Comparison of ENCODE assay signal across 15 cellular contexts in the genomic region with DNA sequence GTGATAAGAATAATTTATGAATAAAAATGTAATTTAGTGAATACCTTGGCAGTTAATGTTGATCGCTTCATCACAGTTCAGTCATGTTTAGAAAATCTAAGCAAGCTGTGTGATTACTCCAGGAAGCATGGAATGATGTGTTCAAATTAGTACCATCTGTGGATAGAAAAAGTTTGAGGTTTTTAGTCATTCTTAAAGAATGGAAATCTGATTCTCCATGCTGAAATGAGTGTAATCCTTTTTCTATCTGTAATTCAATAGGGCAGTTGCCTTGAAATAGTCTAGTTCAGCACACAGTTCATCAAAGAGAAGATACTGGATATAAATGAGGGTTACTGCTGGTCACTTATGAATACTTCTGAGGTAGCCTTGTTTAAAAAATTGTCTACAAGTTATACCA.
DNase-seq lines count a peak whose midpoint lies in the region; ATAC-seq, FAIRE-seq and TF ChIP-seq lines count a peak whose summit lies in the region.
"Had no signal": no experiment of that assay in that cellular context is flagged by ENCODE, and none has a peak within 500 bp of the region (broad histone marks: within the 10 kb centered on the region; RNA-seq: fewer than 3 reads in every experiment).

No MANE protein-coding gene starts in this region.

- H2AFZ ChIP-seq in keratinocyte (ENCODE audit: control insufficient read depth, low read length) (peak overlapping the region; percentile 10), MM.1S (ENCODE audit: low read length) (no peak overlapping the region)

- dilution Hi-C loops in keratinocyte (cut with MboI; ENCODE audit: extremely low pct_ligation_motif_present, low sequenced_read_pairs), result no loop called here

- TF ChIP-seq CTCF in AG04449 (IDR thresholded peaks at IDR 0.05; ENCODE audit: insufficient read depth, low read length, missing control alignments) (no peak), astrocyte of the spinal cord (IDR thresholded peaks at IDR 0.05; ENCODE audit: low read depth, low read length) (no peak), keratinocyte (optimal IDR thresholded peaks at IDR 0.05 in 1 of 3, IDR thresholded peaks at IDR 0.05 in 1 of 3, conservative IDR thresholded peaks at IDR 0.05 in 1 of 3; ENCODE audit: extremely low read depth in 1 of 3, insufficient read depth in 2 of 3, low read length in 3 of 3) (no peak), MM.1S (IDR thresholded peaks at IDR 0.05; ENCODE audit: low read length) (no peak)

- no peaks in the 10 kb centered on the region for H3K9me3 ChIP-seq in keratinocyte (ENCODE audit: control insufficient read depth, low read depth, low read length)
- no peaks in the 10 kb centered on the region for H3K9me3 ChIP-seq in MM.1S (replicated peaks; ENCODE audit: insufficient read depth, low read length)
- H3K9me3 ChIP-seq: body of pancreas, vagina had no signal

- H3K79me2 ChIP-seq in keratinocyte (ENCODE audit: control insufficient read depth, insufficient read depth, low read length) (no peaks in the 10 kb centered on the region), MM.1S (ENCODE audit: low read length) (no peaks in the 10 kb centered on the region)

- H4K20me1 ChIP-seq in keratinocyte (ENCODE audit: control insufficient read depth, extremely low read depth, insufficient read depth, low read length), result no peaks in the 10 kb centered on the region
- H4K20me1 ChIP-seq in MM.1S (ENCODE audit: insufficient read depth, low read length), result no peaks in the 10 kb centered on the region

- ATAC-seq in GM21619 (IDR thresholded peaks at IDR 0.05; ENCODE audit: unreplicated experiment), result no peak
- ATAC-seq: body of pancreas, WTC11 had no signal

- no peaks in the 10 kb centered on the region for H3K36me3 ChIP-seq in keratinocyte (ENCODE audit: control insufficient read depth in 2 of 2, extremely low read depth in 1 of 2, insufficient read depth in 2 of 2, low read length in 2 of 2)
- H3K36me3 ChIP-seq in MM.1S (replicated peaks; ENCODE audit: insufficient read depth, low read length), result no peaks in the 10 kb centered on the region
- H3K36me3 ChIP-seq: vagina had no signal

- in situ Hi-C loops in astrocyte of the spinal cord (cut with HindIII; ENCODE audit: low sequenced_read_pairs), result no loop called here

- FAIRE-seq in keratinocyte (lab: Jason Lieb, UNC), result peak; percentile 32
- FAIRE-seq: endothelial cell of umbilical vein had no signal

- no peaks in the 10 kb centered on the region for H3K9me2 ChIP-seq in MM.1S (replicated peaks; ENCODE audit: insufficient read depth, low read length)

- H3K4me1 ChIP-seq in keratinocyte (ENCODE audit: control insufficient read depth, extremely low read depth, insufficient read depth, low read length), result peaks cover 7% of the 10 kb centered on the region
- H3K4me1 ChIP-seq in MM.1S (ENCODE audit: low read length), result peaks cover 14% of the 10 kb centered on the region
- H3K4me1 ChIP-seq: body of pancreas, vagina had no signal

- no peaks in the 10 kb centered on the region for H3K27me3 ChIP-seq in keratinocyte (ENCODE audit: control insufficient read depth, extremely low read depth, insufficient read depth, low read length)
- H3K27me3 ChIP-seq in MM.1S (replicated peaks; ENCODE audit: insufficient read depth, low read length), result no peaks in the 10 kb centered on the region
- H3K27me3 ChIP-seq: body of pancreas, vagina had no signal

- H3K9ac ChIP-seq in keratinocyte (ENCODE audit: control insufficient read depth, extremely low read depth, insufficient read depth, low read length) (no peak overlapping the region), MM.1S (ENCODE audit: low read length) (no peak overlapping the region)

- H3K27ac ChIP-seq in keratinocyte (ENCODE audit: control insufficient read depth, insufficient read depth, low read length) (no peak overlapping the region), MM.1S (ENCODE audit: low read length) (no peak overlapping the region)
- H3K27ac ChIP-seq: body of pancreas had no signal

- DNase-seq in AG04449 (ENCODE audit: low read depth, low spot score) (peak; percentile 85), HT1080 (ENCODE audit: low read depth) (peak; percentile 88), astrocyte of the spinal cord (ENCODE audit: low read depth, low spot score) (peak; percentile 96), keratinocyte (ENCODE audit: low read depth, low spot score) (no peak), NCI-H1092 treated with DMSO at 0.1 percent for 48 hours (lab: John Stamatoyannopoulos, UW) (no peak), MM.1S (no peak), NCI-H748 (lab: John Stamatoyannopoulos, UW; ENCODE audit: unreplicated experiment) (no peak)
- DNase-seq: activated T-cell treated with anti-CD3 and anti-CD28 coated beads, Interleukin-2, amount 50 U/mL, for 1 hour; body of pancreas; GDM1; NCI-H446 treated with DMSO at 0.1 percent for 48 hours had no signal

- no peaks in the 10 kb centered on the region for H3F3A ChIP-seq in MM.1S (ENCODE audit: insufficient read depth, low read length)

- H3K4me3 ChIP-seq in AG04449 (ENCODE audit: low read depth, low read length) (no peak overlapping the region), astrocyte of the spinal cord (ENCODE audit: low read depth, low read length) (no peak overlapping the region), keratinocyte (ENCODE audit: control insufficient read depth in 2 of 3, extremely low read depth in 1 of 3, insufficient read depth in 2 of 3, low read depth in 1 of 3, low read length in 3 of 3) (no peak overlapping the region), MM.1S (ENCODE audit: low read length) (no peak overlapping the region)
- H3K4me3 ChIP-seq: body of pancreas, vagina had no signal

- CTCF ChIA-PET in AG04449 (lab: Yijun Ruan, JAX), result interaction anchor here (0.9 kb wide), 1 partner anchor 107 kb away, joined by 4 read pairs; no protein-coding TSS in a partner anchor

- no peaks in the 10 kb centered on the region for H3K9me1 ChIP-seq in keratinocyte (ENCODE audit: control insufficient read depth, extremely low read depth, insufficient read depth, low read length)

- H3K4me2 ChIP-seq in keratinocyte (ENCODE audit: control insufficient read depth, extremely low read depth, insufficient read depth, low read depth, low read length) (no peak overlapping the region), MM.1S (ENCODE audit: low read depth, low read length) (no peak overlapping the region)

- POLR2A ChIA-PET in AG04449 (lab: Yijun Ruan, JAX), result no interaction called here

Comparison
In these comparisons a context has a peak if more than half of its experiments do, and no peak if none do; other contexts are left out.
1. DNase-seq: peak in AG04449 (single experiment), HT1080 (single experiment) and astrocyte of the spinal cord (single experiment); none in keratinocyte (single experiment), NCI-H1092 treated with DMSO at 0.1 percent for 48 hours (single experiment), MM.1S (single experiment) and NCI-H748 (single experiment).